Comparison of ENCODE assay signal across 8 cellular contexts in the genomic region with DNA sequence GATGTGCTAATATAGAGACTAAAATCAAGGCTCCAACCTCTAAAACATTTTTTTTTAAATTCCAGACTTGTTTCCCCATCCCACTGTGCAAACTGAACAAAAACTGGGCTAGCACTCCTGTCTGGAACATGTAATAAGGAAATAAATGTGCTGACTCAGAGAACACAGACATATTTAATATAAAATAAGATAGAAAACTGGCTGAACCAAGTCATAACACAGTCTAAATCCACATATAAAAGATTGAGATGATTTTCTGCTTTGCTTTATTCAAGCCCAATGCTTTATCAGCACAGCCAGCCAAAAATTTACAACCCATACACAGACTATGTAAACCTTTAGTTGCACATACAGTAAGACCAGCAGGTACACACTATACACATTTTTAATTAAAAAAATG. TPM values are rescaled to one million over a fixed set of nuclear protein-coding genes. Genes with fewer than 3 reads are reported as not detected.
DNase-seq lines count a peak whose midpoint lies in the region; ATAC-seq, FAIRE-seq and TF ChIP-seq lines count a peak whose summit lies in the region.

No MANE protein-coding gene starts in this region.

- no peak for FAIRE-seq in astrocyte (lab: Jason Lieb, UNC)

- no peaks in the 10 kb centered on the region for H3K9me3 Mint-ChIP-seq in activated CD4-positive, alpha-beta T cell treated with anti-CD3 and anti-CD28 coated beads, Interleukin-2, amount 10 ng/mL, durations not matched to agents 7 days and 5 days
- no peaks in the 10 kb centered on the region for H3K9me3 Mint-ChIP-seq in astrocyte (ENCODE audit: unreplicated experiment)

- H3K9me3 ChIP-seq in astrocyte (ENCODE audit: insufficient read depth, low read depth, low read length) (no peaks in the 10 kb centered on the region), right lobe of liver (no peaks in the 10 kb centered on the region), thymus (ENCODE audit: control insufficient read depth) (no peaks in the 10 kb centered on the region)

- H3K36me3 ChIP-seq in astrocyte (ENCODE audit: insufficient read depth, low read length), result no peaks in the 10 kb centered on the region
- no peaks in the 10 kb centered on the region for H3K36me3 ChIP-seq in right lobe of liver
- H3K36me3 ChIP-seq in thymus (ENCODE audit: control insufficient read depth, insufficient read depth), result no peaks in the 10 kb centered on the region

- H3K27me3 ChIP-seq in astrocyte (ENCODE audit: insufficient read depth, low read length) (no peaks in the 10 kb centered on the region), right lobe of liver (no peaks in the 10 kb centered on the region), thymus (ENCODE audit: control insufficient read depth, insufficient read depth) (no peaks in the 10 kb centered on the region)

- no peak for TF ChIP-seq POLR2A in right lobe of liver (IDR thresholded peaks at IDR 0.05)

- peaks cover 10% of the 10 kb centered on the region for H3K4me1 ChIP-seq in astrocyte (ENCODE audit: insufficient read depth, low read length)
- H3K4me1 ChIP-seq in right lobe of liver, result peaks cover 0 to 65% (median 14%) of the 10 kb centered on the region in 4 donors
- peaks cover 9% of the 10 kb centered on the region for H3K4me1 ChIP-seq in thymus (ENCODE audit: control insufficient read depth, insufficient read depth, low read length)

- no peak overlapping the region for H3K27ac ChIP-seq in astrocyte (ENCODE audit: low read depth, low read length)
- peak overlapping the region; percentile 100 for H3K27ac ChIP-seq in right lobe of liver
- H3K27ac ChIP-seq in thymus (ENCODE audit: low read depth), result no peak overlapping the region

- H3K9ac ChIP-seq in astrocyte (ENCODE audit: low read length), result peak overlapping the region; percentile 91

- peaks cover 63% of the 10 kb centered on the region for H3K79me2 ChIP-seq in astrocyte (ENCODE audit: insufficient read depth, low read length)

- no peak for TF ChIP-seq CTCF in astrocyte (IDR thresholded peaks at IDR 0.05; ENCODE audit: insufficient read depth, low read depth, low read length)
- TF ChIP-seq CTCF in right lobe of liver (IDR thresholded peaks at IDR 0.05), result no peak

- peaks cover 14% of the 10 kb centered on the region for H3K36me3 Mint-ChIP-seq in activated CD4-positive, alpha-beta T cell treated with anti-CD3 and anti-CD28 coated beads, Interleukin-2, amount 10 ng/mL, durations not matched to agents 7 days and 5 days (ENCODE audit: low read depth)
- H3K36me3 Mint-ChIP-seq in astrocyte (ENCODE audit: low read depth, unreplicated experiment), result peaks cover 8% of the 10 kb centered on the region

- H3K4me3 Mint-ChIP-seq in activated CD4-positive, alpha-beta T cell treated with anti-CD3 and anti-CD28 coated beads, Interleukin-2, amount 10 ng/mL, durations not matched to agents 7 days and 5 days, result peak overlapping the region; percentile 97
- H3K4me3 Mint-ChIP-seq in astrocyte (ENCODE audit: unreplicated experiment), result peak overlapping the region; percentile 96

- H2AFZ ChIP-seq in astrocyte (ENCODE audit: low read depth, low read length), result no peak overlapping the region

- POLR2A ChIA-PET in activated CD4-positive, alpha-beta T cell treated with anti-CD3 and anti-CD28 coated beads, Interleukin-2, amount 10 ng/mL, durations not matched to agents 7 days and 5 days (lab: Charles Lee), result no interaction called here

- peaks cover 58% of the 10 kb centered on the region for H3K4me1 Mint-ChIP-seq in activated CD4-positive, alpha-beta T cell treated with anti-CD3 and anti-CD28 coated beads, Interleukin-2, amount 10 ng/mL, durations not matched to agents 7 days and 5 days
- peaks cover 11% of the 10 kb centered on the region for H3K4me1 Mint-ChIP-seq in astrocyte (ENCODE audit: low read depth, unreplicated experiment)

- peaks cover 54% of the 10 kb centered on the region for H4K20me1 ChIP-seq in astrocyte (ENCODE audit: insufficient read depth, low read length)

- ATAC-seq in right lobe of liver, result no peak

- intact Hi-C loops in right lobe of liver (cut with DNase I), result no loop called here

- no peaks in the 10 kb centered on the region for H3K27me3 Mint-ChIP-seq in activated CD4-positive, alpha-beta T cell treated with anti-CD3 and anti-CD28 coated beads, Interleukin-2, amount 10 ng/mL, durations not matched to agents 7 days and 5 days
- no peaks in the 10 kb centered on the region for H3K27me3 Mint-ChIP-seq in astrocyte (ENCODE audit: low read depth, unreplicated experiment)

- peak overlapping the region; percentile 88 for H3K4me2 ChIP-seq in astrocyte (ENCODE audit: low read length)

- CTCF ChIA-PET in activated CD4-positive, alpha-beta T cell treated with anti-CD3 and anti-CD28 coated beads, Interleukin-2, amount 10 ng/mL, durations not matched to agents 7 days and 5 days (lab: Charles Lee), result no interaction called here

- H3K4me3 ChIP-seq in astrocyte (ENCODE audit: insufficient read depth, low read depth, low read length), result peak overlapping the region; percentile 76
- peak overlapping the region; percentile 89 to 98 (median 91) for H3K4me3 ChIP-seq in right lobe of liver
- H3K4me3 ChIP-seq in thymus (ENCODE audit: low read length), result peak overlapping the region; percentile 86

- no peak for DNase-seq in activated CD4-positive, alpha-beta T cell treated with anti-CD3 and anti-CD28 coated beads, Interleukin-2, amount 10 ng/mL, durations not matched to agents 7 days and 5 days
- no peak for DNase-seq in activated CD4-positive, alpha-beta T cell treated with anti-CD3 and anti-CD28 coated beads for 1 hour
- no peak for DNase-seq in astrocyte (ENCODE audit: low read depth)
- DNase-seq in right lobe of liver, result no peak
- DNase-seq in NCI-H128 (lab: John Stamatoyannopoulos, UW; ENCODE audit: unreplicated experiment), result no peak
- DNase-seq in HuH-7.5 (ENCODE audit: low spot score), result no peak
- no peak for DNase-seq in NCI-H1048 (lab: John Stamatoyannopoulos, UW)

- H3K27ac Mint-ChIP-seq in activated CD4-positive, alpha-beta T cell treated with anti-CD3 and anti-CD28 coated beads, Interleukin-2, amount 10 ng/mL, durations not matched to agents 7 days and 5 days, result peak overlapping the region; percentile 100
- H3K27ac Mint-ChIP-seq in astrocyte (ENCODE audit: unreplicated experiment), result peak overlapping the region; percentile 47

RNA-seq across cellular contexts. Expression of a gene that starts 1.5 kb away (rescaled TPM):
- total RNA-seq in activated CD4-positive, alpha-beta T cell treated with anti-CD3 and anti-CD28 coated beads, Interleukin-2, amount 10 ng/mL, durations not matched to agents 7 days and 5 days, result 100 to 1,000 TPM; 114 to 121 TPM
- total RNA-seq in astrocyte (145 and 154 TPM in 2 replicates), right lobe of liver (100 to 1,000 TPM; 108 to 267 (median 208) TPM)
- 57.6 TPM for polyA plus RNA-seq in thymus

RNA-seq across cellular contexts. Expression of a gene that starts 36.3 kb away (rescaled TPM):
- 1 to 10 TPM; 1.5 to 1.6 TPM for total RNA-seq in activated CD4-positive, alpha-beta T cell treated with anti-CD3 and anti-CD28 coated beads, Interleukin-2, amount 10 ng/mL, durations not matched to agents 7 days and 5 days
- total RNA-seq in astrocyte (602 and 644 TPM in 2 replicates), right lobe of liver (10 to 100 TPM in 5 of 6 experiments, 1 to 10 TPM in 1; 8.7 to 29.6 (median 17.4) TPM)
- polyA plus RNA-seq in thymus, result 47.0 TPM

Comparison
In these comparisons a context has a peak if more than half of its experiments do, and no peak if none do; other contexts are left out.
1. H3K27ac ChIP-seq: peak in right lobe of liver (3 of 3); none in astrocyte (single experiment) and thymus (single experiment).
2. RNA of a gene that starts 36.3 kb away (total RNA-seq): 602 to 644 TPM in astrocyte; 8.7 to 29.6 TPM in right lobe of liver and 1.5 to 1.6 TPM in activated CD4-positive, alpha-beta T cell treated with anti-CD3 and anti-CD28 coated beads, Interleukin-2, amount 10 ng/mL, durations not matched to agents 7 days and 5 days; every median in the first group is over 10 times any median in the second.
3. Peak in every context shown above with its lines, with median percentiles within 50 percentile points of each other: H3K4me3 ChIP-seq.